Comparison of ENCODE assay signal across 29 cellular contexts in the genomic region with DNA sequence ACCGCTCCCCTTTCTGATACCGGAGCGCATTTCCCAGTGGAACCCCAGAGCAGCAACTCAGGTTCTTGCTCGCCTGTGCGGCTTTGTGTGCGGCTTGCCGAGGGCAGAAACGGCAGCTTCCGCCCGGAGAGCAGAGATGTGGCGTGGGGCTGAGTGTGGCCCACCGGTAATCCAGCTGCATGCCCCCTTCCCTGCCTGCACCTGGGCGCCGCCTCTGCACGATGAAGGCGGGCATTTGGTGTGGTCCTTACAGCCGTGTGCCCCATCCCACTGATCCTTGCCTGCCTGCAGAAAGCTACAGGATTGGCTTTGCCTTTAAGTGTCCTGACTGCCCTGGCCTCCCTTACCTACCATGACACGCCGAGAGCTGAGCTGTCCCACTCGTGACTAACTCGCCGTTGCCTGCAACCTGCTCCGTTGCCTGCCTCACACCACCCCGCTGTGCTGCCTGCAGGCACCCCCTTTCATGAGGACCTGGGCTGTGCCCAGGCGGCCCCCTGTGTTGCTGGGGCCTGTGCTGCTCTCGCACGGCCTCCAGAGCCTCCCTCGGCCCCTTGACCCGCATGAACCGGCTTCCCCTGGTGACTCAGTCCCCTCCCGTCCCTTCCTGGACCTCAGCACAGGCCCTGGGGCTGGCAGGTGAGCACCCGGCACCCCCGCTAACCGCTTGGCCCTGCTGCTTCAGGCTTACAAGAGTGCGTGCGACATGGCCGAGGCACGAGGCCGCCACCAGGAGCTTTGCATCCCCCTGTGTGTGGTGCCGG.
"Had no signal": no experiment of that assay in that cellular context is flagged by ENCODE, and none has a peak within 500 bp of the region (broad histone marks: within the 10 kb centered on the region; RNA-seq: fewer than 3 reads in every experiment).

No MANE protein-coding gene starts in this region.

- H3K4me3 ChIP-seq: ascending aorta, left ventricle myocardium inferior, lung, neural progenitor cell, skin epidermis, stomach, thyroid gland had no signal

- H3K36me3 Mint-ChIP-seq: natural killer cell had no signal

- H3K4me1 Mint-ChIP-seq: activated CD4-positive, alpha-beta memory T cell treated with anti-CD3 and anti-CD28 coated beads, Interleukin-2, amount 10 ng/mL, durations not matched to agents 7 days and 5 days; activated CD4-positive, alpha-beta T cell treated with anti-CD3 and anti-CD28 coated beads, Interleukin-2, amount 10 ng/mL, durations not matched to agents 7 days and 5 days; activated naive CD8-positive, alpha-beta T cell treated with anti-CD3 and anti-CD28 coated beads, Interleukin-2, amount 10 ng/mL, durations not matched to agents 7 days and 5 days; natural killer cell had no signal

- H3K27ac ChIP-seq: ascending aorta, left ventricle myocardium inferior, neural progenitor cell, skin epidermis, stomach had no signal

- H3K27me3 ChIP-seq: ascending aorta, neural progenitor cell, stomach, thyroid gland had no signal

- H3K36me3 ChIP-seq: neural progenitor cell, WERI-Rb-1 had no signal

- H3K9ac ChIP-seq: neural progenitor cell had no signal

- H3K27me3 Mint-ChIP-seq: activated CD4-positive, alpha-beta memory T cell treated with anti-CD3 and anti-CD28 coated beads, Interleukin-2, amount 10 ng/mL, durations not matched to agents 7 days and 5 days; activated CD4-positive, alpha-beta T cell treated with anti-CD3 and anti-CD28 coated beads, Interleukin-2, amount 10 ng/mL, durations not matched to agents 7 days and 5 days; activated naive CD8-positive, alpha-beta T cell treated with anti-CD3 and anti-CD28 coated beads, Interleukin-2, amount 10 ng/mL, durations not matched to agents 7 days and 5 days; dendritic cell treated with granulocyte-macrophage colony-stimulating factor and Interleukin-4, amounts not matched to agents 40 ng/mL and 50 ng/mL, for 4 days; progenitor cell of endocrine pancreas; stimulated activated memory B cell treated with anti-CD40 and anti-IgM and Interleukin-4, amounts not matched to agents 10 μg/mL and 1 μg/mL and 100 μg/mL, for 72 hours had no signal

- H3K4me3 Mint-ChIP-seq: activated CD4-positive, alpha-beta memory T cell treated with anti-CD3 and anti-CD28 coated beads, Interleukin-2, amount 10 ng/mL, durations not matched to agents 7 days and 5 days; activated CD4-positive, alpha-beta T cell treated with anti-CD3 and anti-CD28 coated beads, Interleukin-2, amount 10 ng/mL, durations not matched to agents 7 days and 5 days; activated naive CD4-positive, alpha-beta T cell treated with anti-CD3 and anti-CD28 coated beads for 36 hours; activated naive CD8-positive, alpha-beta T cell treated with anti-CD3 and anti-CD28 coated beads, Interleukin-2, amount 10 ng/mL, durations not matched to agents 7 days and 5 days; dendritic cell treated with granulocyte-macrophage colony-stimulating factor and Interleukin-4, amounts not matched to agents 40 ng/mL and 50 ng/mL, for 4 days; natural killer cell; neural progenitor cell; stimulated activated memory B cell treated with anti-CD40 and anti-IgM and Interleukin-4, amounts not matched to agents 10 μg/mL and 1 μg/mL and 100 μg/mL, for 72 hours; T-helper 1 cell treated with Interleukin-12 subunit alpha and Interleukin-12 subunit beta and Interleukin-4 antibody, amounts not matched to agents 30 μg/mL and 1 μg/mL, for 36 hours had no signal

- ATAC-seq: activated CD4-positive, CD25-positive, alpha-beta regulatory T cell treated with anti-CD3 and anti-CD28 coated beads, Interleukin-2, amount 50 U/mL, for 24 hours; natural killer cell; sciatic nerve; stimulated activated memory B cell treated with anti-CD40 and anti-IgM and Interleukin-4, amounts not matched to agents 10 μg/mL and 1 μg/mL and 100 μg/mL, for 72 hours had no signal

- H3K27ac Mint-ChIP-seq: activated CD4-positive, alpha-beta memory T cell treated with anti-CD3 and anti-CD28 coated beads, Interleukin-2, amount 10 ng/mL, durations not matched to agents 7 days and 5 days; activated CD4-positive, alpha-beta T cell treated with anti-CD3 and anti-CD28 coated beads, Interleukin-2, amount 10 ng/mL, durations not matched to agents 7 days and 5 days; activated naive CD4-positive, alpha-beta T cell treated with anti-CD3 and anti-CD28 coated beads for 36 hours; activated naive CD8-positive, alpha-beta T cell treated with anti-CD3 and anti-CD28 coated beads, Interleukin-2, amount 10 ng/mL, durations not matched to agents 7 days and 5 days; dendritic cell treated with granulocyte-macrophage colony-stimulating factor and Interleukin-4, amounts not matched to agents 40 ng/mL and 50 ng/mL, for 4 days; natural killer cell; neural progenitor cell; progenitor cell of endocrine pancreas; stimulated activated memory B cell treated with anti-CD40 and anti-IgM and Interleukin-4, amounts not matched to agents 10 μg/mL and 1 μg/mL and 100 μg/mL, for 72 hours; T-helper 1 cell treated with Interleukin-12 subunit alpha and Interleukin-12 subunit beta and Interleukin-4 antibody, amounts not matched to agents 30 μg/mL and 1 μg/mL, for 36 hours had no signal

- H3K9me3 ChIP-seq: ascending aorta, left ventricle myocardium inferior, thyroid gland had no signal

- DNase-seq: activated CD4-positive, alpha-beta memory T cell treated with anti-CD3 and anti-CD28 coated beads, Interleukin-2, amount 10 ng/mL, durations not matched to agents 7 days and 5 days; activated CD4-positive, alpha-beta T cell treated with anti-CD3 and anti-CD28 coated beads, Interleukin-2, amount 10 ng/mL, durations not matched to agents 7 days and 5 days; activated CD8-positive, alpha-beta memory T cell treated with anti-CD3 and anti-CD28 coated beads, Interleukin-2, amount 50 U/mL, for 48 hours; activated effector memory CD4-positive, alpha-beta T cell treated with Interleukin-2 at 50 U/mL for 16 hours; activated naive CD4-positive, alpha-beta T cell treated with anti-CD3 and anti-CD28 coated beads for 36 hours; activated naive CD8-positive, alpha-beta T cell treated with anti-CD3 and anti-CD28 coated beads, Interleukin-2, amount 10 ng/mL, durations not matched to agents 7 days and 5 days; activated T-cell treated with anti-CD3 and anti-CD28 coated beads, Interleukin-2, amount 50 U/mL, for 48 hours; central memory CD4-positive, alpha-beta T cell; effector CD4-positive, alpha-beta T cell; left ventricle myocardium inferior; mesendoderm; natural killer cell; retina; stimulated activated CD4-positive, alpha-beta T cell treated with anti-CD3 and anti-CD28 coated beads, Interleukin-4, amount 100 ng/mL, for 24 hours; stomach; SW 1271; T1000; thyroid gland; WERI-Rb-1 had no signal

- H3K9me3 Mint-ChIP-seq: activated CD4-positive, alpha-beta memory T cell treated with anti-CD3 and anti-CD28 coated beads, Interleukin-2, amount 10 ng/mL, durations not matched to agents 7 days and 5 days; activated CD4-positive, alpha-beta T cell treated with anti-CD3 and anti-CD28 coated beads, Interleukin-2, amount 10 ng/mL, durations not matched to agents 7 days and 5 days; activated naive CD8-positive, alpha-beta T cell treated with anti-CD3 and anti-CD28 coated beads, Interleukin-2, amount 10 ng/mL, durations not matched to agents 7 days and 5 days; dendritic cell treated with granulocyte-macrophage colony-stimulating factor and Interleukin-4, amounts not matched to agents 40 ng/mL and 50 ng/mL, for 4 days; natural killer cell; neural progenitor cell; stimulated activated memory B cell treated with anti-CD40 and anti-IgM and Interleukin-4, amounts not matched to agents 10 μg/mL and 1 μg/mL and 100 μg/mL, for 72 hours; T-helper 1 cell treated with Interleukin-12 subunit alpha and Interleukin-12 subunit beta and Interleukin-4 antibody, amounts not matched to agents 30 μg/mL and 1 μg/mL, for 36 hours had no signal
